8 cellular contexts compared by ENCODE assay signal in genomic region chr1:115642168-115643072, GRCh38. TPM values are rescaled to one million over a fixed set of nuclear protein-coding genes. Genes with fewer than 3 reads are reported as not detected.
DNase-seq lines count a peak whose midpoint lies in the region; ATAC-seq and TF ChIP-seq lines count a peak whose summit lies in the region.

No MANE protein-coding gene starts in this region.

- H3K36me3 ChIP-seq in mammary epithelial cell (ENCODE audit: insufficient read depth, low read length) = no peaks in the 10 kb centered on the region

- in situ Hi-C loops in mammary epithelial cell (cut with MboI; ENCODE audit: low sequenced_read_pairs in 2 of 2) = no loop called here

- H3K4me1 ChIP-seq in mammary epithelial cell (ENCODE audit: insufficient read depth, low read length) = peaks cover 14% of the 10 kb centered on the region

- peak overlapping the region; percentile 61 to 88 (median 67) for H3K4me3 ChIP-seq in mammary epithelial cell (replicated peaks in 1 of 3; ENCODE audit: insufficient read depth in 1 of 3, low read depth in 2 of 3, low read length in 3 of 3)

- peaks cover 52% of the 10 kb centered on the region for H3K79me2 ChIP-seq in mammary epithelial cell (ENCODE audit: insufficient read depth, low read length)

- no TSS peak for BruUV-seq in mammary epithelial cell (replicated peaks; lab: Mats Ljungman, UMichigan)

- CTCF ChIA-PET in RWPE1 (lab: Yijun Ruan, JAX) (interaction anchor here (0.6 to 1.2 kb wide), 5 partner anchors 12 to 332 kb away, joined by 3 to 9 read pairs (median 4); no protein-coding TSS in a partner anchor), mammary epithelial cell (lab: Charles Lee; ENCODE audit: low non-redundant PET) (interaction anchor here (0.5 to 0.6 kb wide), 3 partner anchors 9 to 928 kb away, joined by 3 to 18 read pairs (median 3); partner anchors contain the start of gene CD58)

- peak overlapping the region; percentile 88 for H3K27ac ChIP-seq in RWPE1
- peak overlapping the region; percentile 50 for H3K27ac ChIP-seq in mammary epithelial cell (ENCODE audit: insufficient read depth, low read depth, low read length)

- peak overlapping the region; percentile 71 for H3K9ac ChIP-seq in mammary epithelial cell (ENCODE audit: insufficient read depth, low read length)

- no peaks in the 10 kb centered on the region for H3K9me3 ChIP-seq in mammary epithelial cell (replicated peaks; ENCODE audit: insufficient read depth, low read length)

- ATAC-seq in GM21528 (IDR thresholded peaks at IDR 0.05; ENCODE audit: low FRiP score, unreplicated experiment) = peak; percentile 67

- H4K20me1 ChIP-seq in mammary epithelial cell (ENCODE audit: insufficient read depth, low read length) = no peaks in the 10 kb centered on the region

- DNase-seq in NCI-H1436 (lab: John Stamatoyannopoulos, UW) = peak; percentile 28
- DNase-seq in NCI-H1436 treated with DMSO at 0.1 percent for 48 hours (lab: John Stamatoyannopoulos, UW) = no peak
- peak; percentile 85 for DNase-seq in HT-29 (ENCODE audit: low spot score)
- DNase-seq in RWPE1 (ENCODE audit: low spot score) = peak; percentile 54
- DNase-seq in mammary epithelial cell = peak; percentile 70
- DNase-seq in kidney tubule cell (ENCODE audit: low spot score) = peak; percentile 79
- peak; percentile 16 to 23 for DNase-seq in stimulated activated CD8-positive, alpha-beta memory T cell treated with anti-CD3 and anti-CD28 coated beads, Interleukin-15, amount 100 ng/mL, for 48 hours (ENCODE audit: low read depth in 2 of 2)

- dilution Hi-C loops in mammary epithelial cell (cut with HindIII; ENCODE audit: low sequenced_read_pairs) = loop anchor here (5.0 kb wide), 1 partner anchor 55 kb away; no protein-coding TSS in a partner anchor

- peak overlapping the region; percentile 92 for H3K4me2 ChIP-seq in mammary epithelial cell (ENCODE audit: insufficient read depth, low read depth, low read length)

- H2AFZ ChIP-seq in mammary epithelial cell (ENCODE audit: low read depth, low read length) = peak overlapping the region; percentile 87

- TF ChIP-seq CTCF in RWPE1 (conservative IDR thresholded peaks at IDR 0.05; ENCODE audit: low read depth) = no peak
- peak; percentile 8 to 35 for TF ChIP-seq CTCF in mammary epithelial cell (conservative IDR thresholded peaks at IDR 0.05 in 1 of 2, IDR thresholded peaks at IDR 0.05 in 1 of 2; ENCODE audit: extremely low read depth in 1 of 2, insufficient read depth in 1 of 2, low read depth in 1 of 2, low read length in 2 of 2)

- intact Hi-C loops in mammary epithelial cell (cut with micrococcal nuclease) = loop anchor here (1.0 to 5.0 kb wide), 3 partner anchors 40 to 122 kb away; no protein-coding TSS in a partner anchor

- 0% methylated on average over 13 of the region's 78 CpGs for WGBS in mammary epithelial cell (ENCODE audit: low coverage, missing lambda C conversion rate)

- POLR2A ChIA-PET in RWPE1 (lab: Yijun Ruan, JAX; ENCODE audit: low non-redundant PET) = interaction anchor here (0.6 to 1.0 kb wide), 2 partner anchors 37 to 122 kb away, joined by 3 to 4 read pairs; no protein-coding TSS in a partner anchor

- H3K27me3 ChIP-seq in mammary epithelial cell (ENCODE audit: insufficient read depth, low read length) = no peaks in the 10 kb centered on the region

RNA-seq across cellular contexts. Expression of gene VANGL1, which starts 0.7 kb away (rescaled TPM):
- 26.6 and 27.6 TPM in 2 replicates for total RNA-seq in HT-29 (2014; rRNA removed; shearing (Covaris generic))
- total RNA-seq in mammary epithelial cell = 10 to 100 TPM; 20.7 to 24.2 TPM
- polyA plus RNA-seq in mammary epithelial cell = 16.6 TPM
- 22.5 TPM for polyA minus RNA-seq in mammary epithelial cell
